Comparison of ENCODE assay signal across 25 cellular contexts in the genomic region with DNA sequence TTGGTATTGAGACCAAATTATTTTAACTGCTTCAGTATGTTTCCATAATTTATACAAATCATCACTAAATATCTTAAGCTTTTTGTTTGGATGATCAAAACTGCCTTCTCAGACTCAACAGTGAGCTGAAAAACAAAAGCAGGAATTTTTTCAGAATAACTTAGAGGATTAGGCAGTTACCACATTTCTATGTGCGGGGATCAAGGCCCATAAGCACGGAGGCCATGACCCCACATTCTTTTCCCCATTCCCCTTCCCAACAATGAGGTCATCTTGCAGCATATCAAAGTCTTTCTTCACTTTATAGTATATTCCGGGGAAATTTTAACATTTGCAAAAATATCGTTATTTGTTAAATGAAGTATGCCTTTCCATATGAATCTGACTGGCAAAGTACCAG.
DNase-seq lines count a peak whose midpoint lies in the region; ATAC-seq and TF ChIP-seq lines count a peak whose summit lies in the region.
"Had no signal": no experiment of that assay in that cellular context is flagged by ENCODE, and none has a peak within 500 bp of the region (broad histone marks: within the 10 kb centered on the region; RNA-seq: fewer than 3 reads in every experiment).

No MANE protein-coding gene starts in this region.

- 84 to 85% methylated on average over 4 of the region's 4 CpGs for WGBS in lower leg skin, 2 donors

- no peak overlapping the region for H3K4me3 Mint-ChIP-seq in neural progenitor cell
- H3K4me3 Mint-ChIP-seq: CD14-positive monocyte; CD4-positive, alpha-beta memory T cell; CD4-positive, CD25-positive, alpha-beta regulatory T cell; CD8-positive, alpha-beta memory T cell had no signal

- no peaks in the 10 kb centered on the region for H3K27me3 Mint-ChIP-seq in neural progenitor cell (ENCODE audit: insufficient read depth, low read depth)
- H3K27me3 Mint-ChIP-seq: CD4-positive, alpha-beta memory T cell; CD4-positive, CD25-positive, alpha-beta regulatory T cell; CD8-positive, alpha-beta memory T cell had no signal

- H3K9ac ChIP-seq in NT2/D1 (ENCODE audit: insufficient read length, low read depth) (no peak overlapping the region), neural progenitor cell (no peak overlapping the region)
- H3K9ac ChIP-seq: BLaER1 had no signal

- H3K36me3 ChIP-seq in HAP-1 (replicated peaks), result no peaks in the 10 kb centered on the region
- no peaks in the 10 kb centered on the region for H3K36me3 ChIP-seq in NT2/D1 (ENCODE audit: insufficient read depth, insufficient read length, low read length)
- no peaks in the 10 kb centered on the region for H3K36me3 ChIP-seq in neural progenitor cell
- H3K36me3 ChIP-seq: BE2C had no signal

- no peaks in the 10 kb centered on the region for H4K20me1 ChIP-seq in neural progenitor cell (ENCODE audit: low read depth)

- H3K4me3 ChIP-seq in HAP-1, result no peak overlapping the region
- no peak overlapping the region for H3K4me3 ChIP-seq in NT2/D1 (ENCODE audit: insufficient read length, low read depth)
- H3K4me3 ChIP-seq in neural progenitor cell, result no peak overlapping the region
- H3K4me3 ChIP-seq in retinal pigment epithelial cell (ENCODE audit: low read length), result no peak overlapping the region
- H3K4me3 ChIP-seq in lower leg skin (ENCODE audit: low read depth, poor library complexity, severe bottlenecking), result no peak overlapping the region
- H3K4me3 ChIP-seq: BLaER1, GM12878 had no signal

- no peaks in the 10 kb centered on the region for H3F3A ChIP-seq in neural progenitor cell (ENCODE audit: low read depth)

- DNase-seq in HAP-1 (ENCODE audit: low spot score in 2 of 2), result peak; percentile 26 to 56
- DNase-seq in NT2/D1 (ENCODE audit: low read depth, low spot score), result peak; percentile 6
- DNase-seq in neural progenitor cell (ENCODE audit: low spot score), result peak; percentile 36
- peak; percentile 66 for DNase-seq in retinal pigment epithelial cell (ENCODE audit: low read depth)
- DNase-seq in NCI-H748 treated with DMSO at 0.1 percent for 48 hours (lab: John Stamatoyannopoulos, UW), result no peak
- DNase-seq in lower leg skin (ENCODE audit: low spot score in 2 of 2), result no peak
- DNase-seq: 8988T; ACHN; BE2C; C1 segment of cervical spinal cord; CD4-positive, alpha-beta memory T cell; CD4-positive, CD25-positive, alpha-beta regulatory T cell; CD8-positive, alpha-beta memory T cell; COR-L47; DMS 273 treated with DMSO at 0.1 percent for 48 hours; DMS153; DMS53; DMS79; DND-41; EL; GDM1 had no signal

- TF ChIP-seq CTCF in neural progenitor cell (IDR thresholded peaks at IDR 0.05) (no peak), retinal pigment epithelial cell (conservative IDR thresholded peaks at IDR 0.05; ENCODE audit: low read depth, low read length) (no peak), lower leg skin (IDR thresholded peaks at IDR 0.05) (no peak)

- no peak overlapping the region for H2AFZ ChIP-seq in neural progenitor cell (replicated peaks)

- H3K27ac ChIP-seq in neural progenitor cell, result no peak overlapping the region
- H3K27ac ChIP-seq: BLaER1 had no signal

- TF ChIP-seq POLR2A in lower leg skin (IDR thresholded peaks at IDR 0.05), result no peak

- intact Hi-C loops in lower leg skin (cut with DNase I; ENCODE audit: low total_unique reads), result no loop called here

- in situ Hi-C loops in HAP-1 (cut with MboI; ENCODE audit: low sequenced_read_pairs), result no loop called here

- H3K79me2 ChIP-seq in neural progenitor cell (ENCODE audit: low read depth), result no peaks in the 10 kb centered on the region

- peaks cover 10% of the 10 kb centered on the region for H3K4me1 Mint-ChIP-seq in neural progenitor cell
- H3K4me1 Mint-ChIP-seq: CD14-positive monocyte had no signal

- peak overlapping the region; percentile 25 for H3K27ac Mint-ChIP-seq in neural progenitor cell
- H3K27ac Mint-ChIP-seq: CD8-positive, alpha-beta memory T cell had no signal

- H3K27me3 ChIP-seq in HAP-1 (ENCODE audit: low read depth) (no peaks in the 10 kb centered on the region), NT2/D1 (ENCODE audit: insufficient read depth, insufficient read length) (no peaks in the 10 kb centered on the region), neural progenitor cell (no peaks in the 10 kb centered on the region)
- H3K27me3 ChIP-seq: BE2C, BLaER1 had no signal

- peaks cover 2% of the 10 kb centered on the region for H3K9me3 Mint-ChIP-seq in neural progenitor cell
- H3K9me3 Mint-ChIP-seq: CD4-positive, alpha-beta memory T cell; CD4-positive, CD25-positive, alpha-beta regulatory T cell; CD8-positive, alpha-beta memory T cell had no signal

- no peaks in the 10 kb centered on the region; the same call in 1 of the 2 replicates for H3K4me1 ChIP-seq in HAP-1
- H3K4me1 ChIP-seq in NT2/D1 (ENCODE audit: insufficient read depth, insufficient read length), result no peaks in the 10 kb centered on the region
- H3K4me1 ChIP-seq in neural progenitor cell, result no peaks in the 10 kb centered on the region
- H3K4me1 ChIP-seq: BE2C had no signal

- H3K4me2 ChIP-seq in neural progenitor cell, result no peak overlapping the region
- H3K4me2 ChIP-seq: BLaER1 had no signal

- no peak for ATAC-seq in GM19452 (IDR thresholded peaks at IDR 0.05; ENCODE audit: unreplicated experiment)
- ATAC-seq: GM12878 had no signal

- no peaks in the 10 kb centered on the region for H3K9me3 ChIP-seq in HAP-1
- no peaks in the 10 kb centered on the region; the same call in 1 of the 2 replicates for H3K9me3 ChIP-seq in NT2/D1 (ENCODE audit: insufficient read depth, low read length)
- H3K9me3 ChIP-seq in neural progenitor cell (ENCODE audit: low read depth), result no peaks in the 10 kb centered on the region
- H3K9me3 ChIP-seq: BE2C had no signal

- H3K36me3 Mint-ChIP-seq in neural progenitor cell, result peaks cover 5% of the 10 kb centered on the region

Comparison
In these comparisons a context has a peak if more than half of its experiments do, and no peak if none do; other contexts are left out.
1. DNase-seq: peak in HAP-1 (2 of 2), NT2/D1 (single experiment), neural progenitor cell (single experiment) and retinal pigment epithelial cell (single experiment); none in NCI-H748 treated with DMSO at 0.1 percent for 48 hours (single experiment) and lower leg skin (0 of 2).